1 cellular context compared by ENCODE assay signal in genomic region chr5:150700600-150701377, GRCh38.
A peak's percentile ranks its signal among the peaks of the same experiment; 100 is the strongest.
TF ChIP-seq lines count a peak whose summit lies in the region.

Gene RBM22 (minus strand): TSS chr5:150701062. CDS start chr5:150700985, 77 bp downstream.

TF ChIP-seq in K562, 482 proteins besides CTCF, POLR2A, EP300 and RAD21 (continued from another document and continues in another):
- TF ChIP-seq CTBP1 (IDR thresholded peaks at IDR 0.05; ENCODE audit: borderline replicate concordance) (peak; percentile 71; the same call in 1 of the 2 replicates), RNF2 (IDR thresholded peaks at IDR 0.05) (peak; percentile 22; the same call in 1 of the 2 replicates), TGIF2 (CRISPR knock-in tag; IDR thresholded peaks at IDR 0.05) (no peak), NCOA1 (IDR thresholded peaks at IDR 0.05; ENCODE audit: low read depth) (no peak), XRCC5 (IDR thresholded peaks at IDR 0.05; ENCODE audit: low read depth, low read length) (no peak), POLR3A (IDR thresholded peaks at IDR 0.05; ENCODE audit: borderline replicate concordance, extremely low read depth, insufficient read depth, insufficient read length) (no peak), RBM34 (IDR thresholded peaks at IDR 0.05; ENCODE audit: borderline replicate concordance, insufficient read depth, low read length) (no peak), TCFL5 (CRISPR knock-in tag; conservative IDR thresholded peaks at IDR 0.05) (no peak), ZNF311 (CRISPR knock-in tag; IDR thresholded peaks at IDR 0.05) (no peak), ZNF589 (CRISPR knock-in tag; IDR thresholded peaks at IDR 0.05; ENCODE audit: low read depth) (no peak), SMAD2 (IDR thresholded peaks at IDR 0.05; ENCODE audit: low read depth, low read length) (no peak), ATF4 (CRISPR knock-in tag; IDR thresholded peaks at IDR 0.05) (no peak), ZNF449 (CRISPR knock-in tag; IDR thresholded peaks at IDR 0.05) (no peak), ZNF23 (CRISPR knock-in tag; IDR thresholded peaks at IDR 0.05) (no peak), HSF4 (CRISPR knock-in tag; IDR thresholded peaks at IDR 0.05; ENCODE audit: borderline replicate concordance) (no peak), FOXK1 (CRISPR knock-in tag; IDR thresholded peaks at IDR 0.05; ENCODE audit: borderline replicate concordance) (no peak), ZFP1 (CRISPR knock-in tag; IDR thresholded peaks at IDR 0.05) (no peak), FOXA1 (IDR thresholded peaks at IDR 0.05; ENCODE audit: borderline replicate concordance) (no peak), MAZ (CRISPR knock-in tag; conservative IDR thresholded peaks at IDR 0.05 in 1 of 2, IDR thresholded peaks at IDR 0.05 in 1 of 2) (peak; percentile 17 to 56), ZBTB17 (CRISPR knock-in tag; IDR thresholded peaks at IDR 0.05) (no peak), LEF1 (IDR thresholded peaks at IDR 0.05) (no peak), FOXO4 (CRISPR knock-in tag; IDR thresholded peaks at IDR 0.05) (no peak), ARID1B (IDR thresholded peaks at IDR 0.05) (peak; percentile 5; the same call in 1 of the 2 replicates), THRAP3 (IDR thresholded peaks at IDR 0.05; ENCODE audit: borderline replicate concordance) (no peak), ASH1L (IDR thresholded peaks at IDR 0.05; ENCODE audit: borderline replicate concordance, low read depth, partially characterized antibody) (no peak), SLC30A9 (CRISPR knock-in tag; IDR thresholded peaks at IDR 0.05) (no peak), MTA2 (IDR thresholded peaks at IDR 0.05; ENCODE audit: low read depth) (no peak), RBM14 (IDR thresholded peaks at IDR 0.05; ENCODE audit: borderline replicate concordance, insufficient read depth, low read depth, low read length) (no peak), ZNF232 (CRISPR knock-in tag; IDR thresholded peaks at IDR 0.05) (no peak), DNMT1 (IDR thresholded peaks at IDR 0.05) (no peak), PCBP2 (IDR thresholded peaks at IDR 0.05; ENCODE audit: low read depth, low read length, poor library complexity, severe bottlenecking) (no peak), EP400 (IDR thresholded peaks at IDR 0.05) (peak; percentile 74), MTA1 (IDR thresholded peaks at IDR 0.05; ENCODE audit: borderline replicate concordance) (peak; percentile 97), CCAR2 (IDR thresholded peaks at IDR 0.05; ENCODE audit: low read depth, low read length) (no peak)
- TF ChIP-seq, protein P1, sequence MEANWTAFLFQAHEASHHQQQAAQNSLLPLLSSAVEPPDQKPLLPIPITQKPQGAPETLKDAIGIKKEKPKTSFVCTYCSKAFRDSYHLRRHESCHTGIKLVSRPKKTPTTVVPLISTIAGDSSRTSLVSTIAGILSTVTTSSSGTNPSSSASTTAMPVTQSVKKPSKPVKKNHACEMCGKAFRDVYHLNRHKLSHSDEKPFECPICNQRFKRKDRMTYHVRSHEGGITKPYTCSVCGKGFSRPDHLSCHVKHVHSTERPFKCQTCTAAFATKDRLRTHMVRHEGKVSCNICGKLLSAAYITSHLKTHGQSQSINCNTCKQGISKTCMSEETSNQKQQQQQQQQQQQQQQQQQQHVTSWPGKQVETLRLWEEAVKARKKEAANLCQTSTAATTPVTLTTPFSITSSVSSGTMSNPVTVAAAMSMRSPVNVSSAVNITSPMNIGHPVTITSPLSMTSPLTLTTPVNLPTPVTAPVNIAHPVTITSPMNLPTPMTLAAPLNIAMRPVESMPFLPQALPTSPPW (CRISPR knock-in tag; IDR thresholded peaks at IDR 0.05) = no peak
- TF ChIP-seq, protein P2, sequence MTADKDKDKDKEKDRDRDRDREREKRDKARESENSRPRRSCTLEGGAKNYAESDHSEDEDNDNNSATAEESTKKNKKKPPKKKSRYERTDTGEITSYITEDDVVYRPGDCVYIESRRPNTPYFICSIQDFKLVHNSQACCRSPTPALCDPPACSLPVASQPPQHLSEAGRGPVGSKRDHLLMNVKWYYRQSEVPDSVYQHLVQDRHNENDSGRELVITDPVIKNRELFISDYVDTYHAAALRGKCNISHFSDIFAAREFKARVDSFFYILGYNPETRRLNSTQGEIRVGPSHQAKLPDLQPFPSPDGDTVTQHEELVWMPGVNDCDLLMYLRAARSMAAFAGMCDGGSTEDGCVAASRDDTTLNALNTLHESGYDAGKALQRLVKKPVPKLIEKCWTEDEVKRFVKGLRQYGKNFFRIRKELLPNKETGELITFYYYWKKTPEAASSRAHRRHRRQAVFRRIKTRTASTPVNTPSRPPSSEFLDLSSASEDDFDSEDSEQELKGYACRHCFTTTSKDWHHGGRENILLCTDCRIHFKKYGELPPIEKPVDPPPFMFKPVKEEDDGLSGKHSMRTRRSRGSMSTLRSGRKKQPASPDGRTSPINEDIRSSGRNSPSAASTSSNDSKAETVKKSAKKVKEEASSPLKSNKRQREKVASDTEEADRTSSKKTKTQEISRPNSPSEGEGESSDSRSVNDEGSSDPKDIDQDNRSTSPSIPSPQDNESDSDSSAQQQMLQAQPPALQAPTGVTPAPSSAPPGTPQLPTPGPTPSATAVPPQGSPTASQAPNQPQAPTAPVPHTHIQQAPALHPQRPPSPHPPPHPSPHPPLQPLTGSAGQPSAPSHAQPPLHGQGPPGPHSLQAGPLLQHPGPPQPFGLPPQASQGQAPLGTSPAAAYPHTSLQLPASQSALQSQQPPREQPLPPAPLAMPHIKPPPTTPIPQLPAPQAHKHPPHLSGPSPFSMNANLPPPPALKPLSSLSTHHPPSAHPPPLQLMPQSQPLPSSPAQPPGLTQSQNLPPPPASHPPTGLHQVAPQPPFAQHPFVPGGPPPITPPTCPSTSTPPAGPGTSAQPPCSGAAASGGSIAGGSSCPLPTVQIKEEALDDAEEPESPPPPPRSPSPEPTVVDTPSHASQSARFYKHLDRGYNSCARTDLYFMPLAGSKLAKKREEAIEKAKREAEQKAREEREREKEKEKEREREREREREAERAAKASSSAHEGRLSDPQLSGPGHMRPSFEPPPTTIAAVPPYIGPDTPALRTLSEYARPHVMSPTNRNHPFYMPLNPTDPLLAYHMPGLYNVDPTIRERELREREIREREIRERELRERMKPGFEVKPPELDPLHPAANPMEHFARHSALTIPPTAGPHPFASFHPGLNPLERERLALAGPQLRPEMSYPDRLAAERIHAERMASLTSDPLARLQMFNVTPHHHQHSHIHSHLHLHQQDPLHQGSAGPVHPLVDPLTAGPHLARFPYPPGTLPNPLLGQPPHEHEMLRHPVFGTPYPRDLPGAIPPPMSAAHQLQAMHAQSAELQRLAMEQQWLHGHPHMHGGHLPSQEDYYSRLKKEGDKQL (CRISPR knock-in tag; IDR thresholded peaks at IDR 0.05; ENCODE audit: borderline replicate concordance) = no peak
- TF ChIP-seq, protein P3, sequence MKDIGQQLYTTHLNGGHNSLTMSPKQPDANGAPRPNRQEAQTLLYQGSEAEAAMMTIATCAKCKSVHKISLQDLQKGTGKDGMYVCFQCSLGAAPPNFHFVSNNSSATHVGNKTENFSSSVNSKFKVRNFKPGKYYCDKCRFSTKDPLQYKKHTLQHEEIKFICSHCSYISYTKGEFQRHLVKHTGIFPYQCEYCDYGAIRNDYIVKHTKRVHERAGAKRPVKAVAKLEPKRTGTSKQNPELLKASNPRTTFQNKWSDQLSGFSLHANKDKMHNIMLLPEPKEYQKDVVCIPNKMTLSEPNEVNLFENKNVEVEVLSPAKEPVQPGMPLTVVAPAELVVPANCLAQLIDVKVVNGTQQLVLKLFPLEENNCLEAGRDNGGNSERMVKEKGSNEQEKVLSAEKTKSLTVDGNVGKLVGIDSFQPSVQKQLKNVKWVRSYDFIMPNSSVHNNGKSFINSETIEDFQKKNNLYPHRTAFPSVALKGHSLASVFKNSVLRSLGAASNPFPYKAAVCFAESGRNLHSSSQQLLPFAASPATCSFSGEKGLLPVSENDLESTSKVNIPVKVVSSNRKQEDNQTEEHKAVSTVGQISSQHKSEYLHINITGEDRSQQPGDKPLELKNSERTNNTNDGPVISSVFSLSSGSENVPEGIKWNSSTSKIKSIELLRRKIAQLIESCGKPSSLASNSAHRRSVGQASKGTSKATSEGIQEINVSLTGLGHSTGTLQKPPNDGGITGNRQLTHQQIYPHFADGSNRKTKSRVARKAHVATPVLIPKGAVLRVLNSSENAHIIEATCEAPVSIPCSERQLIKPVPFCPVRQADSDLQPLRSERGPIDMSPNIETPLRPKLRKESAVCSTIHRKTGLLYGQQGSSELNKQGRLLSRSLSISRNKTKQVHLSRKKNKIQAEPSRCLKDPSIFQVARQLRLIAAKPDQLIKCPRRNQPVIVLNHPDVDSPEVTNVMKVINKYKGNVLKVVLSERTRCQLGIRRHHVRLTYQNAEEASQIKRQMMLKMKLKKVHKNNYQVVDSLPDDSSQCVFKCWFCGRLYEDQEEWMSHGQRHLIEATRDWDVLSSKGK (CRISPR knock-in tag; IDR thresholded peaks at IDR 0.05) = no peak
- TF ChIP-seq, protein P4, sequence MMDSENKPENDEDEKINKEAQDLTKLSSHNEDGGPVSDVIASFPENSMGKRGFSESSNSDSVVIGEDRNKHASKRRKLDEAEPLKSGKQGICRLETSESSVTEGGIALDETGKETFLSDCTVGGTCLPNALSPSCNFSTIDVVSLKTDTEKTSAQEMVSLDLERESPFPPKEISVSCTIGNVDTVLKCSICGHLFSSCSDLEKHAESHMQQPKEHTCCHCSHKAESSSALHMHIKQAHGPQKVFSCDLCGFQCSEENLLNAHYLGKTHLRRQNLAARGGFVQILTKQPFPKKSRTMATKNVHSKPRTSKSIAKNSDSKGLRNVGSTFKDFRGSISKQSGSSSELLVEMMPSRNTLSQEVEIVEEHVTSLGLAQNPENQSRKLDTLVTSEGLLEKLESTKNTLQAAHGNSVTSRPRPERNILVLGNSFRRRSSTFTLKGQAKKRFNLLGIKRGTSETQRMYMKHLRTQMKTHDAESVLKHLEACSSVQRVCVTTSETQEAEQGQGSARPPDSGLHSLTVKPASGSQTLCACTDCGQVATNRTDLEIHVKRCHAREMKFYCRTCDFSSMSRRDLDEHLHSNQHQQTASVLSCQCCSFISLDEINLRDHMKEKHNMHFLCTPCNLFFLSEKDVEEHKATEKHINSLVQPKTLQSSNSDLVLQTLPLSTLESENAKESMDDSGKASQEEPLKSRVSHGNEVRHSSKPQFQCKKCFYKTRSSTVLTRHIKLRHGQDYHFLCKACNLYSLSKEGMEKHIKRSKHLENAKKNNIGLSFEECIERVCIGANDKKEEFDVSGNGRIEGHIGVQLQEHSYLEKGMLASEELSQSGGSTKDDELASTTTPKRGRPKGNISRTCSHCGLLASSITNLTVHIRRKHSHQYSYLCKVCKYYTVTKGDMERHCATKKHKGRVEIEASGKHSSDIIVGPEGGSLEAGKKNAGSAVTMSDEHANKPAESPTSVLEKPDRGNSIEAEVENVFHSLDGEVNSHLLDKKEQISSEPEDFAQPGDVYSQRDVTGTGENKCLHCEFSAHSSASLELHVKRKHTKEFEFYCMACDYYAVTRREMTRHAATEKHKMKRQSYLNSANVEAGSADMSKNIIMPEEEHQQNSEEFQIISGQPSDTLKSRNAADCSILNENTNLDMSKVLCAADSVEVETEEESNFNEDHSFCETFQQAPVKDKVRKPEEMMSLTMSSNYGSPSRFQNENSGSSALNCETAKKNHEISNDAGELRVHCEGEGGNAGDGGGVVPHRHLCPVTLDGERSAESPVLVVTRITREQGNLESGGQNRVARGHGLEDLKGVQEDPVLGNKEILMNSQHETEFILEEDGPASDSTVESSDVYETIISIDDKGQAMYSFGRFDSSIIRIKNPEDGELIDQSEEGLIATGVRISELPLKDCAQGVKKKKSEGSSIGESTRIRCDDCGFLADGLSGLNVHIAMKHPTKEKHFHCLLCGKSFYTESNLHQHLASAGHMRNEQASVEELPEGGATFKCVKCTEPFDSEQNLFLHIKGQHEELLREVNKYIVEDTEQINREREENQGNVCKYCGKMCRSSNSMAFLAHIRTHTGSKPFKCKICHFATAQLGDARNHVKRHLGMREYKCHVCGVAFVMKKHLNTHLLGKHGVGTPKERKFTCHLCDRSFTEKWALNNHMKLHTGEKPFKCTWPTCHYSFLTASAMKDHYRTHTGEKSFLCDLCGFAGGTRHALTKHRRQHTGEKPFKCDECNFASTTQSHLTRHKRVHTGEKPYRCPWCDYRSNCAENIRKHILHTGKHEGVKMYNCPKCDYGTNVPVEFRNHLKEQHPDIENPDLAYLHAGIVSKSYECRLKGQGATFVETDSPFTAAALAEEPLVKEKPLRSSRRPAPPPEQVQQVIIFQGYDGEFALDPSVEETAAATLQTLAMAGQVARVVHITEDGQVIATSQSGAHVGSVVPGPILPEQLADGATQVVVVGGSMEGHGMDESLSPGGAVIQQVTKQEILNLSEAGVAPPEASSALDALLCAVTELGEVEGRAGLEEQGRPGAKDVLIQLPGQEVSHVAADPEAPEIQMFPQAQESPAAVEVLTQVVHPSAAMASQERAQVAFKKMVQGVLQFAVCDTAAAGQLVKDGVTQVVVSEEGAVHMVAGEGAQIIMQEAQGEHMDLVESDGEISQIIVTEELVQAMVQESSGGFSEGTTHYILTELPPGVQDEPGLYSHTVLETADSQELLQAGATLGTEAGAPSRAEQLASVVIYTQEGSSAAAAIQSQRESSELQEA (IDR thresholded peaks at IDR 0.05; ENCODE audit: low read depth) = no peak
- TF ChIP-seq, protein P5, sequence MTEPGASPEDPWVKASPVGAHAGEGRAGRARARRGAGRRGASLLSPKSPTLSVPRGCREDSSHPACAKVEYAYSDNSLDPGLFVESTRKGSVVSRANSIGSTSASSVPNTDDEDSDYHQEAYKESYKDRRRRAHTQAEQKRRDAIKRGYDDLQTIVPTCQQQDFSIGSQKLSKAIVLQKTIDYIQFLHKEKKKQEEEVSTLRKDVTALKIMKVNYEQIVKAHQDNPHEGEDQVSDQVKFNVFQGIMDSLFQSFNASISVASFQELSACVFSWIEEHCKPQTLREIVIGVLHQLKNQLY (CRISPR knock-in tag; conservative IDR thresholded peaks at IDR 0.05) = no peak
